ENCODE assay signal across 20 cellular contexts in the genomic region with DNA sequence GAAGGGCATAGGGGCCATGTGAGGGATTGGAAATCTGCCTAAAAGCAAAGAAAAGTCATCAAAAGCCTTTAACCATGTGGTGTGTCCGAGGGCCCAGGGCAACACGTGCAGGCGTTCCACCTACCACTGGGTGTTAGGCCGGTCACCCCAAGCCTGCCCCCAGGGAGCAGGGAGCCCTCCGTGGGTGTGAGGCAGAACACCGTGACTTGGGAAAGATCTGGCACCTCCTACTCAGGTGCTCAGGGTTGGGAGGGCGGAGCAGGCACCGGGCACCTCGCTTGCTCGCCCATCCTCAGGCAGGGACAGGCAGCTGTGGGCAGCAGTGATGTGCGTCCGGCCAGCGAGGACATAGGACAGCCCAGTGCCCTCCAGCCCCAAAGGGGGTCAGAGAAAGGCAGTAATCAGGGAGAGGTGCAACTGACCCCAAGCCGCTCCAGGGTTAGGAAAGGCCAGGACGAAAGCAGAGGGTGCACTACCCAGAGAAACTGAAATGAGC.
DNase-seq lines count a peak whose midpoint lies in the region; TF ChIP-seq lines count a peak whose summit lies in the region.
"Had no signal": no experiment of that assay in that cellular context is flagged by ENCODE, and none has a peak within 500 bp of the region (broad histone marks: within the 10 kb centered on the region; RNA-seq: fewer than 3 reads in every experiment).

No MANE protein-coding gene starts in this region.

- H3K9ac ChIP-seq in H9 (ENCODE audit: extremely low read depth, insufficient read length, low read length) (no peak overlapping the region), endodermal cell (ENCODE audit: extremely low read depth, low read length, poor library complexity, severe bottlenecking) (no peak overlapping the region), neural progenitor cell (no peak overlapping the region)

- H3K4me3 ChIP-seq in endodermal cell (ENCODE audit: low read length): no peak overlapping the region
- no peak overlapping the region for H3K4me3 ChIP-seq in neural progenitor cell
- H3K4me3 ChIP-seq: Peyer's patch had no signal

- H3K36me3 Mint-ChIP-seq in H9 (ENCODE audit: insufficient read depth in 1 of 3, low read depth in 3 of 3) (no peaks in the 10 kb centered on the region), endodermal cell (ENCODE audit: low read depth) (no peaks in the 10 kb centered on the region), neural progenitor cell (no peaks in the 10 kb centered on the region)
- H3K36me3 Mint-ChIP-seq in activated T-helper 2 cell treated with anti-CD3 and anti-CD28 coated beads, Interferon-gamma antibody, Interleukin-2, Interleukin-4, amounts not matched to agents 10 μg/mL and 5 μg/mL and 100 μg/mL, durations not matched to agents 14 hours and 24 hours and 36 hours (ENCODE audit: low read depth): no peaks in the 10 kb centered on the region

- H3K18ac ChIP-seq in H9 (ENCODE audit: insufficient read length, low read depth, low read length): no peak overlapping the region

- H4K91ac ChIP-seq in H9 (ENCODE audit: insufficient read length, low read depth, low read length): no peak overlapping the region

- H4K5ac ChIP-seq in H9 (ENCODE audit: insufficient read length, low read depth, low read length): no peak overlapping the region

- H3K27ac ChIP-seq in H9 (ENCODE audit: insufficient read length, low read depth, low read length) (no peak overlapping the region), endodermal cell (ENCODE audit: low read depth, low read length) (no peak overlapping the region), neural progenitor cell (no peak overlapping the region)
- H3K27ac ChIP-seq: 22Rv1, Peyer's patch had no signal

- H4K20me1 ChIP-seq in H9 (ENCODE audit: control insufficient read depth, insufficient read depth, insufficient read length): no peaks in the 10 kb centered on the region
- H4K20me1 ChIP-seq in neural progenitor cell (ENCODE audit: low read depth): no peaks in the 10 kb centered on the region

- H2AFZ ChIP-seq in H9 (ENCODE audit: low read length) (no peak overlapping the region), neural progenitor cell (replicated peaks) (no peak overlapping the region)

- no peak overlapping the region for H4K8ac ChIP-seq in H9 (replicated peaks; ENCODE audit: insufficient read length, low read depth, low read length)

- H2BK12ac ChIP-seq in H9 (ENCODE audit: insufficient read length, low read depth, low read length): no peak overlapping the region

- H3K23me2 ChIP-seq in H9 (ENCODE audit: insufficient read length, low read depth, low read length, poor library complexity, severe bottlenecking): no peaks in the 10 kb centered on the region

- H3K14ac ChIP-seq in H9 (ENCODE audit: insufficient read depth, low read length): no peak overlapping the region; the same call in 1 of the 2 replicates

- no peak overlapping the region for H3K4me3 Mint-ChIP-seq in H9
- H3K4me3 Mint-ChIP-seq in endodermal cell: no peak overlapping the region
- peak overlapping the region; percentile 39 for H3K4me3 Mint-ChIP-seq in neural progenitor cell
- H3K4me3 Mint-ChIP-seq in activated T-helper 2 cell treated with anti-CD3 and anti-CD28 coated beads, Interferon-gamma antibody, Interleukin-2, Interleukin-4, amounts not matched to agents 10 μg/mL and 5 μg/mL and 100 μg/mL, durations not matched to agents 14 hours and 24 hours and 36 hours (ENCODE audit: low read depth): no peak overlapping the region
- H3K4me3 Mint-ChIP-seq: CD4-positive, alpha-beta T cell had no signal

- intact Hi-C loops in activated T-helper 2 cell treated with anti-CD3 and anti-CD28 coated beads, Interferon-gamma antibody, Interleukin-2, Interleukin-4, amounts not matched to agents 10 μg/mL and 5 μg/mL and 100 μg/mL, durations not matched to agents 14 hours and 24 hours and 36 hours (cut with micrococcal nuclease): no loop called here

- H2BK120ac ChIP-seq in H9 (ENCODE audit: low read depth, low read length, poor library complexity, severe bottlenecking): no peak overlapping the region

- WGBS in H9 (ENCODE audit: extremely low coverage, insufficient read length, low lambda C conversion rate): no CpG with 5 or more reads among the region's 15 CpGs
- 94% methylated on average over 3 to 15 of the region's 15 CpGs for WGBS in endodermal cell (ENCODE audit: insufficient coverage in 1 of 2, insufficient read length in 1 of 2), 2 experiments

- no peak overlapping the region for H3K23ac ChIP-seq in H9 (ENCODE audit: insufficient read length, low read depth, low read length)

- no peaks in the 10 kb centered on the region; a peak in 1 of 5 replicates for H3K9me3 Mint-ChIP-seq in H9
- H3K9me3 Mint-ChIP-seq in endodermal cell: no peaks in the 10 kb centered on the region
- no peaks in the 10 kb centered on the region for H3K9me3 Mint-ChIP-seq in neural progenitor cell
- H3K9me3 Mint-ChIP-seq in activated T-helper 2 cell treated with anti-CD3 and anti-CD28 coated beads, Interferon-gamma antibody, Interleukin-2, Interleukin-4, amounts not matched to agents 10 μg/mL and 5 μg/mL and 100 μg/mL, durations not matched to agents 14 hours and 24 hours and 36 hours: no peaks in the 10 kb centered on the region
- H3K9me3 Mint-ChIP-seq: CD4-positive, alpha-beta T cell had no signal

- H2AK5ac ChIP-seq in H9 (ENCODE audit: insufficient read length, low read length): no peak overlapping the region

- H3K4me1 Mint-ChIP-seq in H9: peaks cover 4 to 8% of the 10 kb centered on the region in 2 experiments
- H3K4me1 Mint-ChIP-seq in endodermal cell: no peaks in the 10 kb centered on the region
- peaks cover 2% of the 10 kb centered on the region for H3K4me1 Mint-ChIP-seq in neural progenitor cell
- H3K4me1 Mint-ChIP-seq in activated T-helper 2 cell treated with anti-CD3 and anti-CD28 coated beads, Interferon-gamma antibody, Interleukin-2, Interleukin-4, amounts not matched to agents 10 μg/mL and 5 μg/mL and 100 μg/mL, durations not matched to agents 14 hours and 24 hours and 36 hours (ENCODE audit: low read depth): peaks cover 4% of the 10 kb centered on the region

- H3K79me1 ChIP-seq in H9 (ENCODE audit: insufficient read depth, low read depth, low read length, poor library complexity, severe bottlenecking): no peaks in the 10 kb centered on the region

- H3K27ac Mint-ChIP-seq in H9 (no peak overlapping the region), endodermal cell (no peak overlapping the region), neural progenitor cell (no peak overlapping the region)
- no peak overlapping the region for H3K27ac Mint-ChIP-seq in activated T-helper 2 cell treated with anti-CD3 and anti-CD28 coated beads, Interferon-gamma antibody, Interleukin-2, Interleukin-4, amounts not matched to agents 10 μg/mL and 5 μg/mL and 100 μg/mL, durations not matched to agents 14 hours and 24 hours and 36 hours
- H3K27ac Mint-ChIP-seq: CD4-positive, alpha-beta T cell had no signal

- no peak overlapping the region for H2BK15ac ChIP-seq in H9 (ENCODE audit: low read depth, low read length)

- peak; percentile 5 for DNase-seq in activated CD4-positive, alpha-beta T cell treated with anti-CD3 and anti-CD28 coated beads for 1 hour
- DNase-seq in activated CD4-positive, alpha-beta T cell treated with anti-CD3 and anti-CD28 coated beads, Interleukin-2, amount 50 U/mL, for 1 hour: no peak
- DNase-seq in H9: peak; percentile 23
- peak; percentile 26 for DNase-seq in endodermal cell
- DNase-seq in neural progenitor cell (ENCODE audit: low spot score): no peak
- DNase-seq in germinal center (ENCODE audit: low spot score): no peak
- DNase-seq in GM19240 (ENCODE audit: insufficient read length, low spot score): no peak
- no peak for DNase-seq in activated T-helper 2 cell treated with anti-CD3 and anti-CD28 coated beads, Interferon-gamma antibody, Interleukin-2, Interleukin-4, amounts not matched to agents 10 μg/mL and 5 μg/mL and 100 μg/mL, durations not matched to agents 14 hours and 24 hours and 36 hours (ENCODE audit: low spot score)
- DNase-seq: Caco-2; DMS153; GDM1; NCI-H1048; NCI-H1436 treated with DMSO at 0.1 percent for 48 hours; NCI-H2029; NCI-H446 treated with DMSO at 0.1 percent for 48 hours; NCI-H748 treated with DMSO at 0.1 percent for 48 hours; NK-92 treated with Interleukin-12 subunit alpha and Interleukin-12 subunit beta, amount 100 ng/mL, for 24 hours had no signal

- TF ChIP-seq CTCF in H9 (conservative IDR thresholded peaks at IDR 0.05) (no peak), endodermal cell (conservative IDR thresholded peaks at IDR 0.05) (no peak), neural progenitor cell (IDR thresholded peaks at IDR 0.05) (no peak)

- no peak overlapping the region for H2BK20ac ChIP-seq in H9 (ENCODE audit: low read depth, low read length, poor library complexity, severe bottlenecking)

- no peaks in the 10 kb centered on the region for H3F3A ChIP-seq in neural progenitor cell (ENCODE audit: low read depth)

- no peaks in the 10 kb centered on the region for H3K4me1 ChIP-seq in H9 (ENCODE audit: insufficient read depth, low read length)
- no peaks in the 10 kb centered on the region for H3K4me1 ChIP-seq in endodermal cell (ENCODE audit: control insufficient read depth, insufficient read depth, low read length)
- H3K4me1 ChIP-seq in neural progenitor cell: no peaks in the 10 kb centered on the region
- H3K4me1 ChIP-seq: Caco-2, Peyer's patch had no signal

- H3K27me3 Mint-ChIP-seq in H9 (ENCODE audit: low read depth) (peaks cover 7% of the 10 kb centered on the region), endodermal cell (ENCODE audit: insufficient read depth) (no peaks in the 10 kb centered on the region), neural progenitor cell (ENCODE audit: insufficient read depth, low read depth) (peaks cover 4% of the 10 kb centered on the region)
- H3K27me3 Mint-ChIP-seq in activated T-helper 2 cell treated with anti-CD3 and anti-CD28 coated beads, Interferon-gamma antibody, Interleukin-2, Interleukin-4, amounts not matched to agents 10 μg/mL and 5 μg/mL and 100 μg/mL, durations not matched to agents 14 hours and 24 hours and 36 hours (ENCODE audit: low read depth): peaks cover 5% of the 10 kb centered on the region
- H3K27me3 Mint-ChIP-seq: CD4-positive, alpha-beta T cell had no signal

- H3K36me3 ChIP-seq in endodermal cell (ENCODE audit: control insufficient read depth, insufficient read depth, low read length): no peaks in the 10 kb centered on the region
- H3K36me3 ChIP-seq in neural progenitor cell: no peaks in the 10 kb centered on the region
- H3K36me3 ChIP-seq: Peyer's patch had no signal

- H3K27me3 ChIP-seq in H9 (ENCODE audit: insufficient read depth, low read length) (no peaks in the 10 kb centered on the region), endodermal cell (ENCODE audit: control insufficient read depth, insufficient read depth, low read length, poor library complexity, severe bottlenecking) (no peaks in the 10 kb centered on the region), neural progenitor cell (no peaks in the 10 kb centered on the region)
- H3K27me3 ChIP-seq: Peyer's patch had no signal

- no peak overlapping the region for H3K4ac ChIP-seq in H9 (ENCODE audit: low read depth, low read length)

- no peak overlapping the region for H3T11ph ChIP-seq in H9 (ENCODE audit: low read length)

- H3K79me2 ChIP-seq in H9 (ENCODE audit: insufficient read depth, low read length): no peaks in the 10 kb centered on the region
- no peaks in the 10 kb centered on the region for H3K79me2 ChIP-seq in neural progenitor cell (ENCODE audit: low read depth)

- no peak overlapping the region for H2BK5ac ChIP-seq in H9 (ENCODE audit: insufficient read length, low read length)

- H3K9me3 ChIP-seq in H9 (ENCODE audit: control insufficient read depth, low read depth, low read length) (no peaks in the 10 kb centered on the region), endodermal cell (ENCODE audit: control insufficient read depth, low read length) (no peaks in the 10 kb centered on the region), neural progenitor cell (ENCODE audit: low read depth) (no peaks in the 10 kb centered on the region)
- H3K9me3 ChIP-seq: Caco-2, Peyer's patch had no signal

- H3K56ac ChIP-seq in H9 (ENCODE audit: insufficient read length, low read depth, low read length): no peak overlapping the region

- H3K4me2 ChIP-seq in H9 (ENCODE audit: insufficient read depth, insufficient read length, low read length): no peak overlapping the region
- H3K4me2 ChIP-seq in neural progenitor cell: no peak overlapping the region

Comparison
In these comparisons a context has a peak if more than half of its experiments do, and no peak if none do; other contexts are left out.
1. DNase-seq: peak in activated CD4-positive, alpha-beta T cell treated with anti-CD3 and anti-CD28 coated beads for 1 hour (single experiment), H9 (single experiment) and endodermal cell (single experiment); none in activated CD4-positive, alpha-beta T cell treated with anti-CD3 and anti-CD28 coated beads, Interleukin-2, amount 50 U/mL, for 1 hour (single experiment), neural progenitor cell (single experiment), germinal center (single experiment), GM19240 (single experiment) and activated T-helper 2 cell treated with anti-CD3 and anti-CD28 coated beads, Interferon-gamma antibody, Interleukin-2, Interleukin-4, amounts not matched to agents 10 μg/mL and 5 μg/mL and 100 μg/mL, durations not matched to agents 14 hours and 24 hours and 36 hours (single experiment).